8 cellular contexts compared by ENCODE assay signal in the genomic region with DNA sequence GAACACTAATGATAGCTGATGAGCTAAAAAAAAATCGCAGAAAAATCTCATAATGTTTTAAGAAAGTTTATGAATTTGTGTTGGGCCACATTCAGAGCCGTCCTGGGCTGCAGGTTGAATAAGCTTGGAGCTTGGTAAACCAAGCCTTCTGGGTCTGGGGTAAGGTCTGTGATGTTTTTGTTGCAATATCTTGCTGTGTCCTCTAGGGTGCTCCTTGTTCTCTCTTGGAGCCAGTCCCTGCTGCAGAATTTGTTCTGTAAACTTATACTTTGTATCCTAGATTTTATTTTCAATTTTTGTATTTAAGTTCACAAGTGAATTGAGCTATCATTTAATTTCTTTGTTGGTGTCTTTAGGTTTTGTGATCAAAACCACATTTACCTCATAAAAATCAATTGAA.
DNase-seq lines count a peak whose midpoint lies in the region; ATAC-seq and TF ChIP-seq lines count a peak whose summit lies in the region.

No MANE protein-coding gene starts in this region.

- no peak overlapping the region for H3K4me3 ChIP-seq in Peyer's patch

- H3K36me3 ChIP-seq in Peyer's patch = no peaks in the 10 kb centered on the region

- H3K27ac ChIP-seq in C4-2B (no peak overlapping the region), Peyer's patch (no peak overlapping the region)

- no peaks in the 10 kb centered on the region for H3K9me3 ChIP-seq in Peyer's patch

- DNase-seq in MV-4-11 (lab: John Stamatoyannopoulos, UW) = peak; percentile 3
- peak; percentile 38 for DNase-seq in fibroblast of the conjunctiva (ENCODE audit: low read depth)
- no peak for DNase-seq in NCI-H1694 (lab: John Stamatoyannopoulos, UW)
- DNase-seq in Peyer's patch = no peak
- no peak for DNase-seq in 8988T
- DNase-seq in islet precursor cell = no peak

- TF ChIP-seq CTCF in C4-2B (conservative IDR thresholded peaks at IDR 0.05) = peak; percentile 51
- TF ChIP-seq CTCF in Peyer's patch (IDR thresholded peaks at IDR 0.05) = peak in 3 of 6 experiments; percentile 22 to 39 (median 25)

- H3K4me1 ChIP-seq in Peyer's patch = no peaks in the 10 kb centered on the region

- H3K27me3 ChIP-seq in Peyer's patch = no peaks in the 10 kb centered on the region

- peak; percentile 87 for ATAC-seq in GM21367 (IDR thresholded peaks at IDR 0.05; ENCODE audit: unreplicated experiment)

- TF ChIP-seq POLR2A in Peyer's patch (IDR thresholded peaks at IDR 0.05) = no peak

Comparison
In these comparisons a context has a peak if more than half of its experiments do, and no peak if none do; other contexts are left out.
1. DNase-seq: peak in MV-4-11 (single experiment) and fibroblast of the conjunctiva (single experiment); none in NCI-H1694 (single experiment), Peyer's patch (0 of 3), 8988T (single experiment) and islet precursor cell (single experiment).